In genomic region chr10:16310440-16310839, GRCh38 we compare ENCODE assay signal across 8 cellular contexts.
"Had no signal": no experiment of that assay in that cellular context is flagged by ENCODE, and none has a peak within 500 bp of the region (broad histone marks: within the 10 kb centered on the region; RNA-seq: fewer than 3 reads in every experiment).

No MANE protein-coding gene starts in this region.

- DNase-seq: GDM1, GF-D8 had no signal

- FAIRE-seq: G401.6, GM12878, GM12891, GM12892, GM18507, GM19239 had no signal

- H3K4me3 ChIP-seq: GM12878 had no signal

- ATAC-seq: GM12878 had no signal
